Comparison of ENCODE assay signal across 1 cellular context in genomic region chr19:14556662-14557188, GRCh38.
TF ChIP-seq lines count a peak whose summit lies in the region.

No MANE protein-coding gene starts in this region.

TF ChIP-seq in HepG2, 621 proteins besides CTCF, POLR2A, EP300 and RAD21 (continued from another document and continues in another):
- TF ChIP-seq ZBTB10 (CRISPR knock-in tag; IDR thresholded peaks at IDR 0.05; ENCODE audit: borderline replicate concordance) = no peak
- TF ChIP-seq ZNF34 (CRISPR knock-in tag; IDR thresholded peaks at IDR 0.05; ENCODE audit: borderline replicate concordance) = no peak
- TF ChIP-seq BRCA1 (CRISPR knock-in tag; IDR thresholded peaks at IDR 0.05) = no peak
- TF ChIP-seq ZNF629 (CRISPR knock-in tag; conservative IDR thresholded peaks at IDR 0.05) = no peak
- no peak for TF ChIP-seq ZNF10 (CRISPR knock-in tag; IDR thresholded peaks at IDR 0.05; ENCODE audit: borderline replicate concordance, low read depth)
- TF ChIP-seq PRDM4 (CRISPR knock-in tag; IDR thresholded peaks at IDR 0.05; ENCODE audit: borderline replicate concordance) = no peak
- TF ChIP-seq TP53 (CRISPR knock-in tag; conservative IDR thresholded peaks at IDR 0.05) = no peak
- TF ChIP-seq ESRRA (CRISPR knock-in tag; IDR thresholded peaks at IDR 0.05; ENCODE audit: low read depth) = no peak
- no peak for TF ChIP-seq SAFB2 (CRISPR knock-in tag; IDR thresholded peaks at IDR 0.05; ENCODE audit: borderline replicate concordance, low read depth)
- TF ChIP-seq ZNF513 (CRISPR knock-in tag; conservative IDR thresholded peaks at IDR 0.05) = no peak
- no peak for TF ChIP-seq LCORL (IDR thresholded peaks at IDR 0.05)
- TF ChIP-seq LCORL (CRISPR knock-in tag; IDR thresholded peaks at IDR 0.05) = no peak
- TF ChIP-seq GATAD2A (CRISPR knock-in tag; IDR thresholded peaks at IDR 0.05) = 0 out of 2 replicates have a peak, but pooled peaks have one; percentile 27
- TF ChIP-seq SP2 (CRISPR knock-in tag; IDR thresholded peaks at IDR 0.05) = no peak
- no peak for TF ChIP-seq ZMYM2 (CRISPR knock-in tag; IDR thresholded peaks at IDR 0.05)
- no peak for TF ChIP-seq NR2F2 (IDR thresholded peaks at IDR 0.05; ENCODE audit: borderline replicate concordance, low read depth)
- no peak for TF ChIP-seq MIXL1 (CRISPR knock-in tag; IDR thresholded peaks at IDR 0.05)
- TF ChIP-seq ZNF256 (CRISPR knock-in tag; conservative IDR thresholded peaks at IDR 0.05) = no peak
- peak; percentile 72 for TF ChIP-seq ZNF768 (CRISPR knock-in tag; IDR thresholded peaks at IDR 0.05)
- TF ChIP-seq ZNF75D (CRISPR knock-in tag; IDR thresholded peaks at IDR 0.05; ENCODE audit: borderline replicate concordance) = no peak
- no peak for TF ChIP-seq ZNF329 (CRISPR knock-in tag; IDR thresholded peaks at IDR 0.05; ENCODE audit: low read depth)
- TF ChIP-seq RELA (CRISPR knock-in tag; IDR thresholded peaks at IDR 0.05) = 0 out of 2 replicates have a peak, but pooled peaks have one; percentile 60
- TF ChIP-seq ZC3H13 (CRISPR knock-in tag; IDR thresholded peaks at IDR 0.05) = no peak
- no peak for TF ChIP-seq ZNF557 (CRISPR knock-in tag; IDR thresholded peaks at IDR 0.05)
- TF ChIP-seq NAIF1 (CRISPR knock-in tag; IDR thresholded peaks at IDR 0.05; ENCODE audit: borderline replicate concordance) = no peak
- TF ChIP-seq ZHX2 (IDR thresholded peaks at IDR 0.05; ENCODE audit: low read depth) = no peak
- no peak for TF ChIP-seq ZHX2 (CRISPR knock-in tag; IDR thresholded peaks at IDR 0.05; ENCODE audit: borderline replicate concordance)
- no peak for TF ChIP-seq ZFAT (CRISPR knock-in tag; conservative IDR thresholded peaks at IDR 0.05)
- 0 out of 2 replicates have a peak, but pooled peaks have one; percentile 40 for TF ChIP-seq ZNF331 (CRISPR knock-in tag; IDR thresholded peaks at IDR 0.05)
- no peak for TF ChIP-seq ZNF670 (CRISPR knock-in tag; IDR thresholded peaks at IDR 0.05; ENCODE audit: borderline replicate concordance)
- TF ChIP-seq ZBTB7B (CRISPR knock-in tag; IDR thresholded peaks at IDR 0.05) = no peak
- TF ChIP-seq ZNF574 (CRISPR knock-in tag; IDR thresholded peaks at IDR 0.05) = peak; percentile 84
- TF ChIP-seq ZNF776 (CRISPR knock-in tag; IDR thresholded peaks at IDR 0.05) = no peak
- peak; percentile 35; the same call in 1 of the 2 replicates for TF ChIP-seq HDAC2 (CRISPR knock-in tag; IDR thresholded peaks at IDR 0.05)
- no peak for TF ChIP-seq NR2F6 (IDR thresholded peaks at IDR 0.05)
- peak; percentile 35; the same call in 1 of the 2 replicates for TF ChIP-seq NR2F6 (CRISPR knock-in tag; IDR thresholded peaks at IDR 0.05)
- no peak for TF ChIP-seq MLLT10 (CRISPR knock-in tag; IDR thresholded peaks at IDR 0.05)
- no peak for TF ChIP-seq NFIC (IDR thresholded peaks at IDR 0.05; ENCODE audit: low read length)
- 0 out of 2 replicates have a peak, but pooled peaks have one; percentile 17 for TF ChIP-seq ZNF281 (CRISPR knock-in tag; IDR thresholded peaks at IDR 0.05; ENCODE audit: borderline replicate concordance)
- TF ChIP-seq ARNT (IDR thresholded peaks at IDR 0.05) = no peak
- TF ChIP-seq KAT8 (CRISPR knock-in tag; IDR thresholded peaks at IDR 0.05) = 0 out of 2 replicates have a peak, but pooled peaks have one; percentile 34
- TF ChIP-seq POGK (CRISPR knock-in tag; conservative IDR thresholded peaks at IDR 0.05) = no peak
